In the genomic region with DNA sequence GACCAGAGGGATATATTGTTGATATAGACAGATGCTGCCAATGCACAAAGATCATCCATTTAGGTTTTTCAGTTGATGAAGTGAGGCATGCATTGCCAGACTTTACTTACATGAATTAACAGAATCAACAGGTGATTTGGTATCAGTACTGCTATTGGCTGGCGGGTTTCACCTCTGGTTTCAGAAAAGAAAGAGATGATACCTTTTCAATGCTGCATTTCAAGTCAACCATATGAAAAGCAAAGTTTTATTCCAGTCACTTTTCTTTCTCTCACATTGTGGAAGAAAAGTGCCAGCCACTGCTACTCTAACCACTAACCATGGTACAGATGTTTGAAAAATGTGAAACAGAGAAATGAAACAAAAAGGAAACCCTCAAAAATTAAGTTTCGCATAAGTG, we compare ENCODE assay signal across 10 cellular contexts.
DNase-seq lines count a peak whose midpoint lies in the region; ATAC-seq and TF ChIP-seq lines count a peak whose summit lies in the region.
"Had no signal": no experiment of that assay in that cellular context is flagged by ENCODE, and none has a peak within 500 bp of the region (broad histone marks: within the 10 kb centered on the region; RNA-seq: fewer than 3 reads in every experiment).

No MANE protein-coding gene starts in this region.

- H3K27ac ChIP-seq in left ventricle myocardium inferior (replicated peaks) = peak overlapping the region; percentile 83
- H3K27ac ChIP-seq in foreskin keratinocyte = no peak overlapping the region
- H3K27ac ChIP-seq: breast epithelium had no signal

- peak overlapping the region; percentile 23 for H3K4me3 Mint-ChIP-seq in stimulated activated memory B cell treated with anti-CD40 and anti-IgM and Interleukin-4, amounts not matched to agents 10 μg/mL and 1 μg/mL and 100 μg/mL, for 72 hours

- TF ChIP-seq CTCF in left ventricle myocardium inferior (IDR thresholded peaks at IDR 0.05; ENCODE audit: borderline replicate concordance) = no peak
- no peak for TF ChIP-seq CTCF in foreskin keratinocyte (conservative IDR thresholded peaks at IDR 0.05)

- intact Hi-C loops in left ventricle myocardium inferior (cut with micrococcal nuclease) = no loop called here
- intact Hi-C loops in Right ventricle myocardium inferior (cut with DNase I) = loop anchor here (10.0 kb wide), 1 partner anchor 198 kb away; no protein-coding TSS in a partner anchor

- H3K4me3 ChIP-seq in left ventricle myocardium inferior = no peak overlapping the region
- H3K4me3 ChIP-seq: breast epithelium had no signal

- H3K9me3 Mint-ChIP-seq in stimulated activated memory B cell treated with anti-CD40 and anti-IgM and Interleukin-4, amounts not matched to agents 10 μg/mL and 1 μg/mL and 100 μg/mL, for 72 hours = no peaks in the 10 kb centered on the region

- ATAC-seq in Right ventricle myocardium inferior (no peak), GM21528 (IDR thresholded peaks at IDR 0.05; ENCODE audit: low FRiP score, unreplicated experiment) (peak; percentile 93), HG03103 (IDR thresholded peaks at IDR 0.05; ENCODE audit: low read depth, unreplicated experiment) (peak; percentile 78), foreskin keratinocyte (no peak)
- ATAC-seq in stimulated activated memory B cell treated with anti-CD40 and anti-IgM and Interleukin-4, amounts not matched to agents 10 μg/mL and 1 μg/mL and 100 μg/mL, for 72 hours = peak; percentile 58
- ATAC-seq: left cardiac atrium had no signal

- no peaks in the 10 kb centered on the region for H3K27me3 Mint-ChIP-seq in stimulated activated memory B cell treated with anti-CD40 and anti-IgM and Interleukin-4, amounts not matched to agents 10 μg/mL and 1 μg/mL and 100 μg/mL, for 72 hours

- peaks cover 6% of the 10 kb centered on the region for H3K9me3 ChIP-seq in left ventricle myocardium inferior (replicated peaks)
- H3K9me3 ChIP-seq: breast epithelium had no signal

- peaks cover 24% of the 10 kb centered on the region for H3K4me1 Mint-ChIP-seq in stimulated activated memory B cell treated with anti-CD40 and anti-IgM and Interleukin-4, amounts not matched to agents 10 μg/mL and 1 μg/mL and 100 μg/mL, for 72 hours

- no peak for DNase-seq in left ventricle myocardium inferior
- no peak for DNase-seq in Right ventricle myocardium inferior (ENCODE audit: missing footprints)
- DNase-seq in iPS-NIHi7 (ENCODE audit: extremely low spot score) = no peak
- DNase-seq in foreskin keratinocyte = no peak
- DNase-seq in SIG-M5 treated with dmso at 0.1 percent for 504 hours (lab: John Stamatoyannopoulos, UW; ENCODE audit: unreplicated experiment) = no peak
- DNase-seq: left cardiac atrium had no signal

- no peaks in the 10 kb centered on the region for H3K27me3 ChIP-seq in left ventricle myocardium inferior (ENCODE audit: low read depth)
- no peaks in the 10 kb centered on the region for H3K27me3 ChIP-seq in foreskin keratinocyte
- H3K27me3 ChIP-seq: breast epithelium had no signal

- H3K36me3 Mint-ChIP-seq in stimulated activated memory B cell treated with anti-CD40 and anti-IgM and Interleukin-4, amounts not matched to agents 10 μg/mL and 1 μg/mL and 100 μg/mL, for 72 hours = no peaks in the 10 kb centered on the region

- peaks cover 5% of the 10 kb centered on the region for H3K36me3 ChIP-seq in left ventricle myocardium inferior
- H3K36me3 ChIP-seq: breast epithelium had no signal

- H3K4me1 ChIP-seq in left ventricle myocardium inferior (peaks cover 55% of the 10 kb centered on the region), foreskin keratinocyte (no peaks in the 10 kb centered on the region)
- H3K4me1 ChIP-seq: breast epithelium had no signal

- H3K27ac Mint-ChIP-seq in stimulated activated memory B cell treated with anti-CD40 and anti-IgM and Interleukin-4, amounts not matched to agents 10 μg/mL and 1 μg/mL and 100 μg/mL, for 72 hours = peak overlapping the region; percentile 22

Comparison
In these comparisons a context has a peak if more than half of its experiments do, and no peak if none do; other contexts are left out.
1. ATAC-seq: peak in GM21528 (single experiment), HG03103 (single experiment) and stimulated activated memory B cell treated with anti-CD40 and anti-IgM and Interleukin-4, amounts not matched to agents 10 μg/mL and 1 μg/mL and 100 μg/mL, for 72 hours (single experiment); none in Right ventricle myocardium inferior (single experiment) and foreskin keratinocyte (single experiment).